2 cellular contexts compared by ENCODE assay signal in the genomic region with DNA sequence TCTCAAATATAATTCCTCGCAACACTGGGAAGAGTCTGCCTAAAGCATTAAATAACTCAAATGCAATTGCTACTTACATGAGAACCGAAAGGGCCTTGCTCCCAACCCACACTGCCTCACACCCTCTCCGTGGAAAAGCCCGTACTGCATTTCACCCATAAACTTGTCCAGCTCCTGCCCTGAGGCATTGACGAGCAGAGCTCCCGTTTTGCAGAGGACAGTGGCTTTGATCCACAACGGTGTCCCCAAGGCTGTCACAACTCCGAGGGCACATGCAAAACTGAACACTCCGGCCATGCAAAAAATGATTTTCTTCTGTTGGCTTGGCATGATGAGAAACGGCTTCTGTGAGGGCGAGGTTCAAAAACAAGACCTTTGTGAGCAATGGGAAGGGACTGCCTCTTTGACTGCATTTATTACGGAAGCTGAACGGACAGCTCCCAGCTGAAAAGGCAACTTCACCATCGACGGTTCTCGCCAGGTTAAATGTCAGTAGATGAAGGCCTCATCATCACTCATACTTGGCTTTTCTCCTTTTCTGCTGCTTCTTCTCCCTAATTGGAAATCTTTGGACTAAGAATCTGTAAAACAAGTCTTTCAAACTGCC.
A peak's percentile ranks its signal among the peaks of the same experiment; 100 is the strongest.
TF ChIP-seq lines count a peak whose summit lies in the region.

A gene with protein sequence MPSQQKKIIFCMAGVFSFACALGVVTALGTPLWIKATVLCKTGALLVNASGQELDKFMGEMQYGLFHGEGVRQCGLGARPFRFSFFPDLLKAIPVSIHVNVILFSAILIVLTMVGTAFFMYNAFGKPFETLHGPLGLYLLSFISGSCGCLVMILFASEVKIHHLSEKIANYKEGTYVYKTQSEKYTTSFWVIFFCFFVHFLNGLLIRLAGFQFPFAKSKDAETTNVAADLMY (minus strand): TSS at position 349 of the 607 bp plus-strand sequence. CDS start 19 bp downstream, at position 330.

TF ChIP-seq in HepG2, 621 proteins besides CTCF, POLR2A, EP300 and RAD21:
- TF ChIP-seq, protein P1, sequence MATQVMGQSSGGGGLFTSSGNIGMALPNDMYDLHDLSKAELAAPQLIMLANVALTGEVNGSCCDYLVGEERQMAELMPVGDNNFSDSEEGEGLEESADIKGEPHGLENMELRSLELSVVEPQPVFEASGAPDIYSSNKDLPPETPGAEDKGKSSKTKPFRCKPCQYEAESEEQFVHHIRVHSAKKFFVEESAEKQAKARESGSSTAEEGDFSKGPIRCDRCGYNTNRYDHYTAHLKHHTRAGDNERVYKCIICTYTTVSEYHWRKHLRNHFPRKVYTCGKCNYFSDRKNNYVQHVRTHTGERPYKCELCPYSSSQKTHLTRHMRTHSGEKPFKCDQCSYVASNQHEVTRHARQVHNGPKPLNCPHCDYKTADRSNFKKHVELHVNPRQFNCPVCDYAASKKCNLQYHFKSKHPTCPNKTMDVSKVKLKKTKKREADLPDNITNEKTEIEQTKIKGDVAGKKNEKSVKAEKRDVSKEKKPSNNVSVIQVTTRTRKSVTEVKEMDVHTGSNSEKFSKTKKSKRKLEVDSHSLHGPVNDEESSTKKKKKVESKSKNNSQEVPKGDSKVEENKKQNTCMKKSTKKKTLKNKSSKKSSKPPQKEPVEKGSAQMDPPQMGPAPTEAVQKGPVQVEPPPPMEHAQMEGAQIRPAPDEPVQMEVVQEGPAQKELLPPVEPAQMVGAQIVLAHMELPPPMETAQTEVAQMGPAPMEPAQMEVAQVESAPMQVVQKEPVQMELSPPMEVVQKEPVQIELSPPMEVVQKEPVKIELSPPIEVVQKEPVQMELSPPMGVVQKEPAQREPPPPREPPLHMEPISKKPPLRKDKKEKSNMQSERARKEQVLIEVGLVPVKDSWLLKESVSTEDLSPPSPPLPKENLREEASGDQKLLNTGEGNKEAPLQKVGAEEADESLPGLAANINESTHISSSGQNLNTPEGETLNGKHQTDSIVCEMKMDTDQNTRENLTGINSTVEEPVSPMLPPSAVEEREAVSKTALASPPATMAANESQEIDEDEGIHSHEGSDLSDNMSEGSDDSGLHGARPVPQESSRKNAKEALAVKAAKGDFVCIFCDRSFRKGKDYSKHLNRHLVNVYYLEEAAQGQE (IDR thresholded peaks at IDR 0.05; ENCODE audit: borderline replicate concordance in 1 of 2, low read depth in 1 of 2, low read length in 2 of 2): peak in 1 of 2 experiments; percentile 78; a peak in 3 of 4 replicates
- TF ChIP-seq MIER2 (CRISPR knock-in tag; IDR thresholded peaks at IDR 0.05) (peak; percentile 61; the same call in 1 of the 2 replicates), XBP1 (CRISPR knock-in tag; IDR thresholded peaks at IDR 0.05) (no peak)

TF ChIP-seq in endothelial cell of umbilical vein, 7 proteins besides CTCF, POLR2A, EP300 and RAD21:
- TF ChIP-seq FOS (IDR thresholded peaks at IDR 0.05; ENCODE audit: borderline replicate concordance, insufficient read depth, low read length) (no peak), MYC (IDR thresholded peaks at IDR 0.05; ENCODE audit: low read depth, low read length) (no peak), GATA2 (IDR thresholded peaks at IDR 0.05; ENCODE audit: insufficient read depth, insufficient read length, low read depth, low read length) (no peak), EZH2 (IDR thresholded peaks at IDR 0.05; ENCODE audit: borderline replicate concordance, low read depth, low read length, severe bottlenecking) (no peak), POLR2AphosphoS5 (IDR thresholded peaks at IDR 0.05; ENCODE audit: insufficient read depth, low read depth, low read length) (no peak), JUN (IDR thresholded peaks at IDR 0.05; ENCODE audit: borderline replicate concordance, insufficient read depth, insufficient read length, low read depth) (no peak)
- TF ChIP-seq, protein P2, sequence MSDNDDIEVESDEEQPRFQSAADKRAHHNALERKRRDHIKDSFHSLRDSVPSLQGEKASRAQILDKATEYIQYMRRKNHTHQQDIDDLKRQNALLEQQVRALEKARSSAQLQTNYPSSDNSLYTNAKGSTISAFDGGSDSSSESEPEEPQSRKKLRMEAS (IDR thresholded peaks at IDR 0.05; ENCODE audit: insufficient read depth, insufficient read length): no peak
